1 cellular context compared by ENCODE assay signal in genomic region chr20:34004790-34005457, GRCh38.
TF ChIP-seq lines count a peak whose summit lies in the region.

No MANE protein-coding gene starts in this region.

TF ChIP-seq in HepG2, 621 proteins besides CTCF, POLR2A, EP300 and RAD21 (continued from another document and continues in another):
- TF ChIP-seq PATZ1 (CRISPR knock-in tag; IDR thresholded peaks at IDR 0.05) (peak; percentile 88), ZNF18 (CRISPR knock-in tag; IDR thresholded peaks at IDR 0.05; ENCODE audit: insufficient replicate concordance) (no peak), BCL3 (CRISPR knock-in tag; IDR thresholded peaks at IDR 0.05) (peak; percentile 77; the same call in 1 of the 2 replicates), ZGPAT (CRISPR knock-in tag; IDR thresholded peaks at IDR 0.05) (peak; percentile 94), MAX (IDR thresholded peaks at IDR 0.05) (peak; percentile 44), NKX3-1 (CRISPR knock-in tag; IDR thresholded peaks at IDR 0.05) (peak; percentile 86; the same call in 1 of the 2 replicates), GLI4 (CRISPR knock-in tag; IDR thresholded peaks at IDR 0.05; ENCODE audit: borderline replicate concordance) (peak; percentile 66; the same call in 1 of the 2 replicates), CREB3 (CRISPR knock-in tag; IDR thresholded peaks at IDR 0.05) (0 out of 2 replicates have a peak, but pooled peaks have one; percentile 37), HIVEP1 (CRISPR knock-in tag; IDR thresholded peaks at IDR 0.05) (0 out of 2 replicates have a peak, but pooled peaks have one; percentile 28), ELF4 (CRISPR knock-in tag; IDR thresholded peaks at IDR 0.05; ENCODE audit: borderline replicate concordance) (peak; percentile 77; the same call in 1 of the 2 replicates), PHF21A (CRISPR knock-in tag; IDR thresholded peaks at IDR 0.05) (peak; percentile 97), ATF5 (CRISPR knock-in tag; IDR thresholded peaks at IDR 0.05; ENCODE audit: low read depth) (0 out of 2 replicates have a peak, but pooled peaks have one; percentile 67), SIX4 (CRISPR knock-in tag; IDR thresholded peaks at IDR 0.05) (peak; percentile 71; the same call in 1 of the 2 replicates), TFE3 (CRISPR knock-in tag; IDR thresholded peaks at IDR 0.05) (peak; percentile 67), DNMT3B (CRISPR knock-in tag; conservative IDR thresholded peaks at IDR 0.05) (peak; percentile 87; the same call in 1 of the 2 replicates), ZNF737 (CRISPR knock-in tag; IDR thresholded peaks at IDR 0.05; ENCODE audit: borderline replicate concordance) (no peak), ZNF615 (CRISPR knock-in tag; IDR thresholded peaks at IDR 0.05; ENCODE audit: borderline replicate concordance) (peak; percentile 70; the same call in 1 of the 2 replicates), ZNF282 (IDR thresholded peaks at IDR 0.05; ENCODE audit: partially characterized antibody) (no peak), NFIC (IDR thresholded peaks at IDR 0.05; ENCODE audit: low read length) (peak; percentile 96), ZNF670 (CRISPR knock-in tag; IDR thresholded peaks at IDR 0.05; ENCODE audit: borderline replicate concordance) (peak; percentile 77; the same call in 1 of the 2 replicates), ZNF564 (CRISPR knock-in tag; IDR thresholded peaks at IDR 0.05) (peak; percentile 3; the same call in 1 of the 2 replicates), KLF11 (CRISPR knock-in tag; IDR thresholded peaks at IDR 0.05) (peak; percentile 41; the same call in 1 of the 2 replicates), SNAPC2 (CRISPR knock-in tag; IDR thresholded peaks at IDR 0.05) (peak; percentile 74; the same call in 1 of the 2 replicates), SRF (IDR thresholded peaks at IDR 0.05; ENCODE audit: low read depth, low read length) (no peak), BRF2 (CRISPR knock-in tag; IDR thresholded peaks at IDR 0.05) (peak; percentile 67; the same call in 1 of the 2 replicates), TARDBP (CRISPR knock-in tag; IDR thresholded peaks at IDR 0.05) (peak; percentile 92), SRY (CRISPR knock-in tag; IDR thresholded peaks at IDR 0.05) (0 out of 2 replicates have a peak, but pooled peaks have one; percentile 35), AHR (CRISPR knock-in tag; IDR thresholded peaks at IDR 0.05) (peak; percentile 69; the same call in 1 of the 2 replicates), FOXJ3 (CRISPR knock-in tag; IDR thresholded peaks at IDR 0.05; ENCODE audit: borderline replicate concordance) (peak; percentile 97; the same call in 1 of the 2 replicates), PAX8 (CRISPR knock-in tag; IDR thresholded peaks at IDR 0.05; ENCODE audit: borderline replicate concordance) (no peak), ZNF205 (CRISPR knock-in tag; IDR thresholded peaks at IDR 0.05) (peak; percentile 76; the same call in 1 of the 2 replicates), TP53 (CRISPR knock-in tag; conservative IDR thresholded peaks at IDR 0.05) (0 out of 2 replicates have a peak, but pooled peaks have one; percentile 21), GABPA (IDR thresholded peaks at IDR 0.05; ENCODE audit: low read depth, low read length) (no peak), GABPA (CRISPR knock-in tag; IDR thresholded peaks at IDR 0.05; ENCODE audit: low read depth) (peak; percentile 53; the same call in 1 of the 2 replicates), ZNF430 (CRISPR knock-in tag; IDR thresholded peaks at IDR 0.05) (peak; percentile 8; the same call in 1 of the 2 replicates), AHDC1 (CRISPR knock-in tag; IDR thresholded peaks at IDR 0.05; ENCODE audit: borderline replicate concordance) (peak; percentile 95; the same call in 1 of the 2 replicates), ARID3A (IDR thresholded peaks at IDR 0.05; ENCODE audit: low read depth, low read length) (peak; percentile 97), NR2F6 (IDR thresholded peaks at IDR 0.05) (peak; percentile 78; the same call in 1 of the 2 replicates), NR2F6 (CRISPR knock-in tag; IDR thresholded peaks at IDR 0.05) (peak; percentile 85)
